16 cellular contexts compared by ENCODE assay signal in the genomic region with DNA sequence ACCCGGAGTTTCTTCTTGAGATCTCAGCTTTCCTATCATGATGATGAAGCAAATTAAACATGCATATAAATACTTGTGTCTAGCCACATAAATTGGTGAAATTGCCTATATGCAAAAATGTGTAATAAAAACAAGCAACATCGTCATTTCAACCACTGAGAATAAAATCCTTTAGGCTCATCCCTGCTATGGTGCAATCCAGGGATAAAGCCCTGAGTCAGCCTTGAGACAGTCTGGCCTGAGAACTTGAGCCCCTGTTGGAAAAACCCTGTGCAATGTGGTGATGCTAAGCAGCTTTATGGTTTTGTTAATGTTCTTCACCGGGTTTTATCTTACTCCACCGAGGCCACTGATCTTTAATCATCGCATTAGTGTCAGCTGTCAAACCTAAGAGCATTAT.
DNase-seq lines count a peak whose midpoint lies in the region; ATAC-seq, FAIRE-seq and TF ChIP-seq lines count a peak whose summit lies in the region.
"Had no signal": no experiment of that assay in that cellular context is flagged by ENCODE, and none has a peak within 500 bp of the region (broad histone marks: within the 10 kb centered on the region; RNA-seq: fewer than 3 reads in every experiment).

No MANE protein-coding gene starts in this region.

- no peaks in the 10 kb centered on the region for H3K9me3 ChIP-seq in Karpas-422 (ENCODE audit: low read length)
- H3K9me3 ChIP-seq: gastrocnemius medialis, uterus had no signal

- H3K36me3 ChIP-seq in Karpas-422 (ENCODE audit: insufficient read depth, low read length): no peaks in the 10 kb centered on the region
- H3K36me3 ChIP-seq: gastrocnemius medialis, uterus had no signal

- H3K4me1 ChIP-seq in Karpas-422 (ENCODE audit: low read length): peaks cover 20% of the 10 kb centered on the region
- H3K4me1 ChIP-seq: uterus had no signal

- H3K4me3 ChIP-seq in Karpas-422 (ENCODE audit: low read length): no peak overlapping the region
- H3K4me3 ChIP-seq: gastrocnemius medialis, uterus had no signal

- H3K79me2 ChIP-seq in Karpas-422 (ENCODE audit: low read length): no peaks in the 10 kb centered on the region

- H3K4me2 ChIP-seq in Karpas-422 (ENCODE audit: low read depth, low read length, poor library complexity, severe bottlenecking): no peak overlapping the region

- H3K27me3 ChIP-seq in Karpas-422 (ENCODE audit: low read length): no peaks in the 10 kb centered on the region
- H3K27me3 ChIP-seq: gastrocnemius medialis, uterus had no signal

- no peaks in the 10 kb centered on the region for H4K20me1 ChIP-seq in Karpas-422 (ENCODE audit: insufficient read depth, low read depth, low read length)

- DNase-seq in A172 (ENCODE audit: low spot score) (peak; percentile 9), H54 (ENCODE audit: insufficient read length, low spot score) (no peak), amniotic stem cell (lab: John Stamatoyannopoulos, UW) (peak; percentile 76), iris pigment epithelial cell (ENCODE audit: low read depth) (peak; percentile 93), NCI-H1694 (lab: John Stamatoyannopoulos, UW) (no peak), T-helper 2 cell (no peak), Karpas-422 (no peak)
- DNase-seq: activated CD4-positive, alpha-beta T cell treated with anti-CD3 and anti-CD28 coated beads for 4 hours; activated gamma-delta T cell treated with Interleukin-2 at 50 U/mL for 16 hours; DND-41; gastrocnemius medialis; NCI-H2029; stimulated activated CD4-positive, alpha-beta T cell treated with anti-CD3 and anti-CD28 coated beads, Interleukin-1b, Interleukin-23, amount 100 ng/mL, for 48 hours; uterus had no signal

- H3K27ac ChIP-seq in Karpas-422 (ENCODE audit: low read length): no peak overlapping the region
- H3K27ac ChIP-seq: gastrocnemius medialis, uterus had no signal

- H3K9ac ChIP-seq in Karpas-422 (ENCODE audit: low read length): no peak overlapping the region

- H3K9me2 ChIP-seq in Karpas-422 (replicated peaks; ENCODE audit: insufficient read depth, low read length): no peaks in the 10 kb centered on the region

- H2AFZ ChIP-seq in Karpas-422 (ENCODE audit: low read length): no peak overlapping the region

- peak; percentile 33 for FAIRE-seq in H54 (lab: Jason Lieb, UNC)

- no peak for TF ChIP-seq POLR2A in H54 (IDR thresholded peaks at IDR 0.05; ENCODE audit: low read depth, low read length)

- ATAC-seq in GM21723 (IDR thresholded peaks at IDR 0.05; ENCODE audit: unreplicated experiment): no peak
- ATAC-seq: left lobe of liver had no signal

Comparison
In these comparisons a context has a peak if more than half of its experiments do, and no peak if none do; other contexts are left out.
1. DNase-seq: peak in A172 (single experiment), amniotic stem cell (single experiment) and iris pigment epithelial cell (single experiment); none in H54 (single experiment), NCI-H1694 (single experiment), T-helper 2 cell (0 of 5) and Karpas-422 (single experiment).